ENCODE assay signal across 16 cellular contexts in genomic region chr18:38459086-38459485, GRCh38.
"Had no signal": no experiment of that assay in that cellular context is flagged by ENCODE, and none has a peak within 500 bp of the region (broad histone marks: within the 10 kb centered on the region; RNA-seq: fewer than 3 reads in every experiment).

No MANE protein-coding gene starts in this region.

- ATAC-seq: activated CD8-positive, alpha-beta memory T cell treated with anti-CD3 and anti-CD28 coated beads, Interleukin-2, amount 10 ng/mL, durations not matched to agents 7 days and 5 days; gastroesophageal sphincter; mucosa of descending colon; naive thymus-derived CD8-positive, alpha-beta T cell; stimulated activated naive CD8-positive, alpha-beta T cell treated with anti-CD3 and anti-CD28 coated beads, Interleukin-15, Interleukin-2, amounts not matched to agents 100 U/mL and 50 U/mL, for 24 hours had no signal

- H3K27ac ChIP-seq: colonic mucosa, gastroesophageal sphincter, testis had no signal

- H3K9me3 ChIP-seq: colonic mucosa, gastroesophageal sphincter, testis had no signal

- H3K4me3 ChIP-seq: colonic mucosa, gastroesophageal sphincter, mucosa of descending colon, testis had no signal

- H3K27me3 ChIP-seq: colonic mucosa, gastroesophageal sphincter, testis had no signal

- DNase-seq: activated CD4-positive, alpha-beta T cell treated with anti-CD3 and anti-CD28 coated beads, Interleukin-2, amount 50 U/mL, for 48 hours; activated CD4-positive, CD25-positive, alpha-beta regulatory T cell treated with anti-CD3 and anti-CD28 coated beads, Interleukin-2, amount 50 U/mL, for 72 hours; activated CD8-positive, alpha-beta memory T cell treated with anti-CD3 and anti-CD28 coated beads, Interleukin-2, amount 10 ng/mL, durations not matched to agents 7 days and 5 days; activated gamma-delta T cell; activated T-cell treated with anti-CD3 and anti-CD28 coated beads, Interleukin-2, amount 50 U/mL, for 24 hours; colonic mucosa; effector CD8-positive, alpha-beta T cell; mammary epithelial cell; mucosa of descending colon; naive thymus-derived CD8-positive, alpha-beta T cell; stimulated activated CD4-positive, alpha-beta T cell treated with anti-CD3 and anti-CD28 coated beads, Interleukin-4, amount 100 ng/mL, for 1 hour; stimulated activated CD8-positive, alpha-beta memory T cell treated with anti-CD3 and anti-CD28 coated beads, Interleukin-4, amount 100 ng/mL, for 48 hours; stimulated activated naive CD8-positive, alpha-beta T cell treated with anti-CD3 and anti-CD28 coated beads, Interleukin-15, Interleukin-2, amounts not matched to agents 100 U/mL and 50 U/mL, for 24 hours; SW 1271; testis had no signal

- H3K36me3 ChIP-seq: colonic mucosa, gastroesophageal sphincter had no signal

- H3K4me1 ChIP-seq: colonic mucosa, gastroesophageal sphincter, testis had no signal
